Comparison of ENCODE assay signal across 8 cellular contexts in the genomic region with DNA sequence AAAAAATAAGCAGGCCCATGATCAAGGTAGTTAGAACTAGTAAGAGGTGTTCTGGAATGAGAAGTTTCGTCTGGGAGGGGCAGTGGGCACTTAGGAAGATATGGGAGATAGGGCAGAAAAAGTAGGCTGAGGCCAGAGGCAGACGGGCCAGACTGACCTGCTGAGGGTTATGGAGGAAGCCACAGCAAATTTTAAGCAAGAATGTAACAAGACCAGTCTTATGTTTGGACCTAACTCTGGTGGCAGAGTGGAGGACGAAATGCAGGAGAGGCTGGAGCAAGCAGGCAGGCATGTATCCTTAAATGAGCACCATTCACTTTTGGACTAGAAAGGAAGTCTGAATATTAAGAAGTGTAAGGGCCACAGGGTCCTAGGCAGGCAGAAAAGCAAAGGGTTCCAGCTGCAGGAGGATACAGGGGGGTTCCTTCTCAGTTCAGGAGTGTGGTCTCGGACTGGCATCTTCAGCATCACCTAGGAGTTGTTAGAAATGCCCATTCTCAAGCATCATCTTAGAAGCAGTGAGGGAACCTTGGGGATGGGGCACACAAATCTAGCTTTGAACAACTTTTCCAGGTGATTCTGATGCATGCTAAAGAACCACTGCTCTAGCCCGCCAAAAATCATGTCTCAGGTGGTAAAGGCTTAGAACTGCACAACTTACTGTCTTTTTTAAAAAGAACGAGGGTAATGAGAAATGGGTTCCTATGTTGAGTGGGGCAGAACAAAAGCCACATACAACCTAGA. TPM values are rescaled to one million over a fixed set of nuclear protein-coding genes. Genes with fewer than 3 reads are reported as not detected.
DNase-seq lines count a peak whose midpoint lies in the region; ATAC-seq and TF ChIP-seq lines count a peak whose summit lies in the region.

No MANE protein-coding gene starts in this region.

- H3K27me3 ChIP-seq in left ventricle myocardium inferior (ENCODE audit: low read depth) (no peaks in the 10 kb centered on the region), aorta (ENCODE audit: control insufficient read depth in 1 of 2, insufficient read depth in 2 of 2, low read length in 1 of 2) (no peaks in the 10 kb centered on the region)

- H3K9me3 Mint-ChIP-seq in mesothelial cell of epicardium = no peaks in the 10 kb centered on the region

- H3K4me1 ChIP-seq in left ventricle myocardium inferior (peaks cover 55% of the 10 kb centered on the region), aorta (ENCODE audit: control insufficient read depth in 1 of 2, insufficient read depth in 2 of 2, low read length in 2 of 2) (peaks cover 0 to 2% of the 10 kb centered on the region in 2 donors)

- WGBS in aorta, 2 donors = 24 to 27% methylated on average over 6 of the region's 6 CpGs

- intact Hi-C loops in left ventricle myocardium inferior (cut with micrococcal nuclease) (no loop called here), Right ventricle myocardium superior (cut with DNase I) (no loop called here), aorta (cut with DNase I) (loop anchor here in 1 of 2 donors (10.0 kb wide), 1 partner anchor 277 kb away; no protein-coding TSS in a partner anchor)

- H3K36me3 ChIP-seq in left ventricle myocardium inferior (no peaks in the 10 kb centered on the region), aorta (ENCODE audit: control insufficient read depth in 1 of 2, insufficient read depth in 2 of 2, low read length in 1 of 2) (no peaks in the 10 kb centered on the region)

- DNase-seq in left ventricle myocardium inferior (no peak), Right ventricle myocardium superior (no peak), cardiac fibroblast (ENCODE audit: low read depth in 2 of 2) (no peak), mesothelial cell of epicardium (ENCODE audit: low spot score in 2 of 2, unreplicated experiment in 2 of 2) (no peak), aorta (no peak), AML-193 (lab: John Stamatoyannopoulos, UW) (no peak)

- H3K4me3 ChIP-seq in left ventricle myocardium inferior (peak overlapping the region; percentile 90), cardiac fibroblast (replicated peaks in 1 of 2; ENCODE audit: low read depth in 2 of 2, low read length in 2 of 2) (peak overlapping the region; percentile 76 to 95), aorta (ENCODE audit: low read length in 2 of 2) (no peak overlapping the region)

- ATAC-seq in Right ventricle myocardium superior (ENCODE audit: poor library complexity) (no peak), aorta (ENCODE audit: low FRiP score) (no peak), HG02763 (IDR thresholded peaks at IDR 0.05; ENCODE audit: unreplicated experiment) (no peak), GM19324 (IDR thresholded peaks at IDR 0.05; ENCODE audit: low FRiP score, unreplicated experiment) (no peak)

- H3K4me1 Mint-ChIP-seq in mesothelial cell of epicardium = peaks cover 43% of the 10 kb centered on the region

- no peaks in the 10 kb centered on the region for H3K36me3 Mint-ChIP-seq in mesothelial cell of epicardium

- peak overlapping the region; percentile 98 for H3K27ac ChIP-seq in left ventricle myocardium inferior (replicated peaks)
- H3K27ac ChIP-seq in aorta (ENCODE audit: low read depth in 1 of 2, low read length in 2 of 2) = peak overlapping the region; percentile 98

- peak overlapping the region; percentile 95 for H3K27ac Mint-ChIP-seq in mesothelial cell of epicardium

- H3K4me3 Mint-ChIP-seq in mesothelial cell of epicardium = peak overlapping the region; percentile 89

- TF ChIP-seq CTCF in left ventricle myocardium inferior (IDR thresholded peaks at IDR 0.05; ENCODE audit: borderline replicate concordance) (no peak), cardiac fibroblast (IDR thresholded peaks at IDR 0.05; ENCODE audit: low read depth, low read length) (no peak), mesothelial cell of epicardium (IDR thresholded peaks at IDR 0.05; ENCODE audit: unreplicated experiment) (no peak)

- H3K27me3 Mint-ChIP-seq in mesothelial cell of epicardium (ENCODE audit: low read depth) = no peaks in the 10 kb centered on the region

- H3K9me3 ChIP-seq in left ventricle myocardium inferior (replicated peaks) = no peaks in the 10 kb centered on the region
- no peaks in the 10 kb centered on the region for H3K9me3 ChIP-seq in aorta (ENCODE audit: control insufficient read depth, low read length)

RNA-seq across cellular contexts. Expression of gene DSTN, which starts 1.7 kb away (rescaled TPM):
- 635 TPM for total RNA-seq in left ventricle myocardium inferior
- 860 TPM for total RNA-seq in Right ventricle myocardium superior
- total RNA-seq in mesothelial cell of epicardium = 192 to 199 TPM (median 193 TPM) in 3 replicates
- 1,000 to 10,000 TPM; 1,041 to 1,932 TPM for total RNA-seq in aorta
- 1,000 to 10,000 TPM; 2,289 to 5,298 TPM for polyA plus RNA-seq in aorta

RNA-seq across cellular contexts. Expression of gene BFSP1, which starts 37.0 kb away (rescaled TPM):
- total RNA-seq in left ventricle myocardium inferior (0.66 TPM), Right ventricle myocardium superior (0.73 TPM), mesothelial cell of epicardium (5.2 to 5.8 TPM (median 5.7 TPM) in 3 replicates), aorta (1 to 10 TPM; 1.5 to 2.6 TPM)
- polyA plus RNA-seq in aorta = 1 to 10 TPM; 2.4 to 9.9 TPM

Comparison
In these comparisons a context has a peak if more than half of its experiments do, and no peak if none do; other contexts are left out.
1. H3K4me3 ChIP-seq: peak in left ventricle myocardium inferior (single experiment) and cardiac fibroblast (2 of 2); none in aorta (0 of 2).